Comparison of ENCODE assay signal across 14 cellular contexts in the genomic region with DNA sequence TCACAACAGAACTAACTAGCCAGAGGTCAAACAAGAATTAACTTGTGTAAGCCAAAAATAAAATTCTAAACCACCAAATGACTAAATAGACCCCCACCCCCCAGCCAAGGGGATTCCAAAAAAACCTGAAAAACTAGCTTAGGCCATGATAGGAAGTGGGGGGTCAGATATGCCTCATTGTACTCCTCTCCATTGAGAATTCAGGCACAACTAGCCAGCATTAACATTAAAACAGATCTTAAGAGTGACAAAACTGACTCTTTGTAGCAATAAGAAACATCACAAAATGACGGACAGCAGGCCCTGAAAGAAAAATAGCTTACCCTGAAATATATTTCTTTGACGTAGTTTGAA.
"Had no signal": no experiment of that assay in that cellular context is flagged by ENCODE, and none has a peak within 500 bp of the region (broad histone marks: within the 10 kb centered on the region; RNA-seq: fewer than 3 reads in every experiment).

No MANE protein-coding gene starts in this region.

- H3K9me3 ChIP-seq: thoracic aorta, uterus had no signal

- H3K4me1 Mint-ChIP-seq: nephron progenitor cell had no signal

- H3K4me3 ChIP-seq: thoracic aorta, uterus had no signal

- H3K27ac Mint-ChIP-seq: activated naive CD8-positive, alpha-beta T cell; nephron progenitor cell; stimulated activated naive CD8-positive, alpha-beta T cell treated with anti-CD3 and anti-CD28 coated beads, Interleukin-15, Interleukin-2, amounts not matched to agents 100 ng/mL and 50 ng/mL, for 24 hours; T-helper 17 cell had no signal

- H3K27ac ChIP-seq: thoracic aorta, uterus had no signal

- H3K4me1 ChIP-seq: uterus had no signal

- ATAC-seq: left cardiac atrium, T-helper 17 cell had no signal

- H3K36me3 ChIP-seq: thoracic aorta, uterus had no signal

- DNase-seq: activated CD4-positive, alpha-beta T cell treated with anti-CD3 and anti-CD28 coated beads, Interleukin-2, amount 50 U/mL, for 1 hour; activated CD4-positive, CD25-positive, alpha-beta regulatory T cell; activated T-cell treated with anti-CD3 and anti-CD28 coated beads, Interleukin-2, amount 50 U/mL, for 1 hour; dermis blood vessel endothelial cell; hypothalamus; left cardiac atrium; nephron progenitor cell; stimulated activated CD4-positive, alpha-beta T cell treated with anti-CD3 and anti-CD28 coated beads, Interleukin-15, amount 100 ng/mL, for 24 hours; stimulated activated CD4-positive, alpha-beta T cell treated with anti-CD3 and anti-CD28 coated beads, Interleukin-4, amount 100 ng/mL, for 24 hours; T-helper 17 cell; uterus had no signal

- H3K4me3 Mint-ChIP-seq: activated naive CD8-positive, alpha-beta T cell; nephron progenitor cell; stimulated activated naive CD8-positive, alpha-beta T cell treated with anti-CD3 and anti-CD28 coated beads, Interleukin-15, Interleukin-2, amounts not matched to agents 100 ng/mL and 50 ng/mL, for 24 hours; T-helper 17 cell had no signal

- H3K27me3 ChIP-seq: uterus had no signal

- H3K36me3 Mint-ChIP-seq: activated naive CD8-positive, alpha-beta T cell had no signal
